ENCODE assay signal across 1 cellular context in genomic region chr9:76887003-76887821, GRCh38.
TF ChIP-seq lines count a peak whose summit lies in the region.

No MANE protein-coding gene starts in this region.

TF ChIP-seq in HepG2, 621 proteins besides CTCF, POLR2A, EP300 and RAD21:
- TF ChIP-seq ZBTB44 (CRISPR knock-in tag; IDR thresholded peaks at IDR 0.05) = no peak
- no peak for TF ChIP-seq PAXIP1 (CRISPR knock-in tag; conservative IDR thresholded peaks at IDR 0.05)
- no peak for TF ChIP-seq CSRNP2 (CRISPR knock-in tag; conservative IDR thresholded peaks at IDR 0.05; ENCODE audit: low read depth)
- TF ChIP-seq THAP8 (CRISPR knock-in tag; IDR thresholded peaks at IDR 0.05; ENCODE audit: borderline replicate concordance) = no peak
- TF ChIP-seq ZNF362 (CRISPR knock-in tag; IDR thresholded peaks at IDR 0.05; ENCODE audit: borderline replicate concordance) = no peak
- no peak for TF ChIP-seq SP140L (CRISPR knock-in tag; IDR thresholded peaks at IDR 0.05; ENCODE audit: borderline replicate concordance)
- TF ChIP-seq ZNF121 (CRISPR knock-in tag; IDR thresholded peaks at IDR 0.05) = no peak
- no peak for TF ChIP-seq GPN1 (CRISPR knock-in tag; IDR thresholded peaks at IDR 0.05; ENCODE audit: borderline replicate concordance)
- TF ChIP-seq ETS1 (CRISPR knock-in tag; IDR thresholded peaks at IDR 0.05) = no peak
